20 cellular contexts compared by ENCODE assay signal in genomic region chr2:214477305-214477704, GRCh38.
DNase-seq lines count a peak whose midpoint lies in the region; ATAC-seq and TF ChIP-seq lines count a peak whose summit lies in the region.
"Had no signal": no experiment of that assay in that cellular context is flagged by ENCODE, and none has a peak within 500 bp of the region (broad histone marks: within the 10 kb centered on the region; RNA-seq: fewer than 3 reads in every experiment).

No MANE protein-coding gene starts in this region.

- no peaks in the 10 kb centered on the region for H3K36me3 ChIP-seq in vagina
- H3K36me3 ChIP-seq: BLaER1, HAP-1 had no signal

- TF ChIP-seq CTCF in vagina (IDR thresholded peaks at IDR 0.05) (no peak), HFFc6 (IDR thresholded peaks at IDR 0.05) (no peak)

- no peaks in the 10 kb centered on the region for H3K4me1 ChIP-seq in right cardiac atrium (ENCODE audit: control insufficient read depth, insufficient read depth, low read length)
- no peaks in the 10 kb centered on the region for H3K4me1 ChIP-seq in vagina
- H3K4me1 ChIP-seq: Caco-2, HAP-1 had no signal

- no peak overlapping the region for H3K4me3 Mint-ChIP-seq in HFFc6
- H3K4me3 Mint-ChIP-seq: B cell; CD4-positive, CD25-positive, alpha-beta regulatory T cell; CD8-positive, alpha-beta T cell had no signal

- H3K27me3 ChIP-seq in right cardiac atrium (ENCODE audit: control insufficient read depth, insufficient read depth) (no peaks in the 10 kb centered on the region), vagina (no peaks in the 10 kb centered on the region)
- H3K27me3 ChIP-seq: BLaER1 had no signal

- no peak for TF ChIP-seq POLR2A in vagina (IDR thresholded peaks at IDR 0.05)

- H3K9me3 ChIP-seq in right cardiac atrium (ENCODE audit: control insufficient read depth, low read length) (no peaks in the 10 kb centered on the region), vagina (no peaks in the 10 kb centered on the region)
- H3K9me3 ChIP-seq: BLaER1, Caco-2, HAP-1 had no signal

- H3K9me3 Mint-ChIP-seq in HFFc6 = peaks cover 5% of the 10 kb centered on the region; the same call in 1 of the 2 replicates
- H3K9me3 Mint-ChIP-seq: CD8-positive, alpha-beta T cell had no signal

- no peak overlapping the region for H3K27ac Mint-ChIP-seq in HFFc6
- H3K27ac Mint-ChIP-seq: B cell; CD4-positive, CD25-positive, alpha-beta regulatory T cell; CD8-positive, alpha-beta T cell had no signal

- ATAC-seq in Right ventricle myocardium inferior (peak; percentile 73), right cardiac atrium (peak; percentile 38 to 57)
- ATAC-seq: CD8-positive, alpha-beta T cell had no signal

- intact Hi-C loops in Right ventricle myocardium inferior (cut with DNase I) = no loop called here
- intact Hi-C loops in cardiac septum (cut with DNase I) = no loop called here
- intact Hi-C loops in right cardiac atrium (cut with DNase I) = no loop called here
- intact Hi-C loops in vagina (cut with DNase I) = no loop called here

- DNase-seq in Right ventricle myocardium inferior (ENCODE audit: missing footprints) (no peak), cardiac septum (ENCODE audit: low spot score) (no peak), EH (ENCODE audit: low read depth) (peak; percentile 1), astrocyte of the hippocampus (ENCODE audit: low read depth, low spot score) (peak; percentile 7), right cardiac atrium (no peak), EL (no peak), vagina (ENCODE audit: extremely low spot score in 2 of 2) (no peak), HFFc6 (no peak)
- DNase-seq: Caco-2; CD4-positive, CD25-positive, alpha-beta regulatory T cell; CD8-positive, alpha-beta T cell; DMS153; DND-41; GF-D8; GOT3 had no signal

- no peak overlapping the region for H3K27ac ChIP-seq in right cardiac atrium (ENCODE audit: low read length)
- no peak overlapping the region for H3K27ac ChIP-seq in vagina
- H3K27ac ChIP-seq: 22Rv1, BLaER1, C4-2B had no signal

- WGBS in right cardiac atrium = 52% methylated on average over 2 of the region's 2 CpGs

- H3K4me3 ChIP-seq in right cardiac atrium (ENCODE audit: low read length) (no peak overlapping the region), vagina (no peak overlapping the region)
- H3K4me3 ChIP-seq: BLaER1, HAP-1 had no signal

- H3K4me1 Mint-ChIP-seq in HFFc6 (ENCODE audit: low read depth) = no peaks in the 10 kb centered on the region
- H3K4me1 Mint-ChIP-seq: B cell; CD4-positive, CD25-positive, alpha-beta regulatory T cell had no signal

- no peaks in the 10 kb centered on the region for H3K36me3 Mint-ChIP-seq in HFFc6 (ENCODE audit: low read depth)
- H3K36me3 Mint-ChIP-seq: CD4-positive, CD25-positive, alpha-beta regulatory T cell; CD8-positive, alpha-beta T cell had no signal

- no peaks in the 10 kb centered on the region for H3K27me3 Mint-ChIP-seq in HFFc6 (ENCODE audit: insufficient read depth)
- H3K27me3 Mint-ChIP-seq: CD4-positive, CD25-positive, alpha-beta regulatory T cell had no signal

Comparison
In these comparisons a context has a peak if more than half of its experiments do, and no peak if none do; other contexts are left out.
1. DNase-seq: peak in EH (single experiment) and astrocyte of the hippocampus (single experiment); none in Right ventricle myocardium inferior (single experiment), cardiac septum (single experiment), right cardiac atrium (0 of 3), EL (single experiment), vagina (0 of 2) and HFFc6 (single experiment).